ENCODE assay signal across 27 cellular contexts in genomic region chr6:40986364-40986763, GRCh38. TPM values are rescaled to one million over a fixed set of nuclear protein-coding genes. Genes with fewer than 3 reads are reported as not detected.
"Had no signal": no experiment of that assay in that cellular context is flagged by ENCODE, and none has a peak within 500 bp of the region (broad histone marks: within the 10 kb centered on the region; RNA-seq: fewer than 3 reads in every experiment).

No MANE protein-coding gene starts in this region.

- H3K27ac Mint-ChIP-seq: activated naive CD4-positive, alpha-beta T cell treated with anti-CD3 and anti-CD28 coated beads, Interleukin-2, amount 50 U/mL, for 72 hours; activated T-cell treated with anti-CD3 and anti-CD28 coated beads, Interleukin-2, amount 50 U/mL, for 72 hours; brain; memory B cell; natural killer cell treated with Interleukin-12 subunit alpha and Interleukin-12 subunit beta and Interleukin-15 and Interleukin-18, amount 100 ng/mL, for 72 hours; type B pancreatic cell; WTC11 had no signal

- H3K4me3 ChIP-seq: colonic mucosa, heart left ventricle, left lung, prostate gland had no signal

- H3K4me1 ChIP-seq: colonic mucosa, left lung, prostate gland had no signal

- H3K9me3 Mint-ChIP-seq: activated naive CD4-positive, alpha-beta T cell treated with anti-CD3 and anti-CD28 coated beads, Interleukin-2, amount 50 U/mL, for 72 hours; activated T-cell treated with anti-CD3 and anti-CD28 coated beads, Interleukin-2, amount 50 U/mL, for 72 hours; natural killer cell treated with Interleukin-12 subunit alpha and Interleukin-12 subunit beta and Interleukin-15 and Interleukin-18, amount 100 ng/mL, for 72 hours; type B pancreatic cell had no signal

- H3K36me3 ChIP-seq: colonic mucosa, heart left ventricle, left lung, prostate gland had no signal

- H3K4me3 Mint-ChIP-seq: activated T-cell treated with anti-CD3 and anti-CD28 coated beads, Interleukin-2, amount 50 U/mL, for 72 hours; brain; memory B cell; natural killer cell treated with Interleukin-12 subunit alpha and Interleukin-12 subunit beta and Interleukin-15 and Interleukin-18, amount 100 ng/mL, for 72 hours; type B pancreatic cell; WTC11 had no signal

- H3K9me3 ChIP-seq: colonic mucosa, heart left ventricle, left lung, prostate gland had no signal

- ATAC-seq: activated naive CD4-positive, alpha-beta T cell treated with anti-CD3 and anti-CD28 coated beads, Interleukin-2, amount 50 U/mL, for 72 hours; activated T-cell treated with anti-CD3 and anti-CD28 coated beads, Interleukin-2, amount 50 U/mL, for 72 hours; heart left ventricle; left lung; natural killer cell treated with Interleukin-12 subunit alpha and Interleukin-12 subunit beta and Interleukin-15 and Interleukin-18, amount 100 ng/mL, for 72 hours; WTC11 had no signal

- H3K36me3 Mint-ChIP-seq: activated naive CD4-positive, alpha-beta T cell treated with anti-CD3 and anti-CD28 coated beads, Interleukin-2, amount 50 U/mL, for 72 hours; brain; memory B cell; natural killer cell treated with Interleukin-12 subunit alpha and Interleukin-12 subunit beta and Interleukin-15 and Interleukin-18, amount 100 ng/mL, for 72 hours; WTC11 had no signal

- DNase-seq: activated CD4-positive, alpha-beta T cell treated with anti-CD3 and anti-CD28 coated beads for 48 hours; activated CD8-positive, alpha-beta memory T cell treated with anti-CD3 and anti-CD28 coated beads, Interleukin-2, amount 50 U/mL, for 48 hours; activated gamma-delta T cell; activated T-cell treated with anti-CD3 and anti-CD28 coated beads, Interleukin-2, amount 50 U/mL, for 72 hours; amniotic stem cell; central memory CD4-positive, alpha-beta T cell; colonic mucosa; effector CD4-positive, alpha-beta T cell; foreskin melanocyte; heart left ventricle; left lung; small intestine; stimulated activated CD4-positive, alpha-beta T cell treated with anti-CD3 and anti-CD28 coated beads, Interleukin-4, amount 100 ng/mL, for 4 hours; stimulated activated CD8-positive, alpha-beta memory T cell treated with anti-CD3 and anti-CD28 coated beads, Interleukin-4, amount 100 ng/mL, for 48 hours; stimulated activated naive CD4-positive, alpha-beta T cell treated with Interleukin-2 at 50 U/mL for 16 hours; T-helper 2 cell had no signal

- H3K27ac ChIP-seq: colonic mucosa, heart left ventricle, left lung, prostate gland had no signal

- FAIRE-seq: endothelial cell of umbilical vein, islet of Langerhans, small intestine had no signal

- H3K27me3 ChIP-seq: colonic mucosa had no signal

RNA-seq across cellular contexts. Expression of gene TSPO2, which starts 55.9 kb away (rescaled TPM):
- total RNA-seq: activated naive CD4-positive, alpha-beta T cell treated with anti-CD3 and anti-CD28 coated beads, Interleukin-2, amount 50 U/mL, for 72 hours; activated T-cell treated with anti-CD3 and anti-CD28 coated beads, Interleukin-2, amount 50 U/mL, for 72 hours; colonic mucosa; endothelial cell of umbilical vein; heart left ventricle; left lung; natural killer cell treated with Interleukin-12 subunit alpha and Interleukin-12 subunit beta and Interleukin-15 and Interleukin-18, amount 100 ng/mL, for 72 hours; omental fat pad; prostate gland; temporal lobe; WTC11 had no signal
- polyA plus RNA-seq: endothelial cell of umbilical vein, heart left ventricle had no signal
